In genomic region chr19:5567360-5567970, GRCh38 we compare ENCODE assay signal across 2 cellular contexts.
TF ChIP-seq lines count a peak whose summit lies in the region.

TINCR (minus strand) TSS chr19:5567953.

TF ChIP-seq in SK-N-SH, 30 proteins besides CTCF, POLR2A, EP300 and RAD21 (continued from another document):
- TF ChIP-seq ZBTB33 (IDR thresholded peaks at IDR 0.05; ENCODE audit: borderline replicate concordance, low read depth) (no peak), SIN3A (IDR thresholded peaks at IDR 0.05; ENCODE audit: borderline replicate concordance, low read depth, low read length) (no peak), PBX3 (IDR thresholded peaks at IDR 0.05) (no peak), JUND (IDR thresholded peaks at IDR 0.05) (no peak), RCOR1 (IDR thresholded peaks at IDR 0.05; ENCODE audit: low read length) (no peak), TCF12 (IDR thresholded peaks at IDR 0.05) (no peak), TAF1 (IDR thresholded peaks at IDR 0.05; ENCODE audit: borderline replicate concordance, low read depth, low read length) (no peak), MXI1 (IDR thresholded peaks at IDR 0.05; ENCODE audit: low read depth, low read length) (no peak)

TF ChIP-seq in SK-N-SH treated with all-trans-retinoic acid at 6 μM for 48 hours, 23 proteins besides CTCF, POLR2A, EP300 and RAD21 (continued from another document):
- TF ChIP-seq PATZ1 (CRISPR knock-in tag; IDR thresholded peaks at IDR 0.05; ENCODE audit: borderline replicate concordance) (no peak), ARNTL (CRISPR knock-in tag; IDR thresholded peaks at IDR 0.05; ENCODE audit: borderline replicate concordance, low read depth) (no peak), ESRRG (CRISPR knock-in tag; IDR thresholded peaks at IDR 0.05) (no peak), ZNF8 (CRISPR knock-in tag; IDR thresholded peaks at IDR 0.05) (no peak), OSR1 (CRISPR knock-in tag; IDR thresholded peaks at IDR 0.05) (no peak), ISL1 (CRISPR knock-in tag; IDR thresholded peaks at IDR 0.05) (no peak), CREB5 (CRISPR knock-in tag; IDR thresholded peaks at IDR 0.05; ENCODE audit: low read depth) (no peak), SNAI2 (CRISPR knock-in tag; IDR thresholded peaks at IDR 0.05) (no peak)
